ENCODE assay signal across 7 cellular contexts in genomic region chr20:60470366-60470765, GRCh38.
"Had no signal": no experiment of that assay in that cellular context is flagged by ENCODE, and none has a peak within 500 bp of the region (broad histone marks: within the 10 kb centered on the region; RNA-seq: fewer than 3 reads in every experiment).

No MANE protein-coding gene starts in this region.

- H3K4me3 ChIP-seq: GM23248 had no signal

- ATAC-seq: HepG2 had no signal

- H3K9ac ChIP-seq: GM23248 had no signal

- H2AFZ ChIP-seq: GM23248 had no signal

- DNase-seq: GM23248, GOT3, H7, HCEC 1CT, KBM-7 had no signal

- H3K27ac ChIP-seq: GM23248 had no signal

- H3K4me1 Mint-ChIP-seq: IgD-negative memory B cell had no signal

- H3K36me3 Mint-ChIP-seq: IgD-negative memory B cell had no signal

- H3K27ac Mint-ChIP-seq: IgD-negative memory B cell had no signal

- H3K4me3 Mint-ChIP-seq: IgD-negative memory B cell had no signal

- H3K27me3 Mint-ChIP-seq: IgD-negative memory B cell had no signal
